8 cellular contexts compared by ENCODE assay signal in the genomic region with DNA sequence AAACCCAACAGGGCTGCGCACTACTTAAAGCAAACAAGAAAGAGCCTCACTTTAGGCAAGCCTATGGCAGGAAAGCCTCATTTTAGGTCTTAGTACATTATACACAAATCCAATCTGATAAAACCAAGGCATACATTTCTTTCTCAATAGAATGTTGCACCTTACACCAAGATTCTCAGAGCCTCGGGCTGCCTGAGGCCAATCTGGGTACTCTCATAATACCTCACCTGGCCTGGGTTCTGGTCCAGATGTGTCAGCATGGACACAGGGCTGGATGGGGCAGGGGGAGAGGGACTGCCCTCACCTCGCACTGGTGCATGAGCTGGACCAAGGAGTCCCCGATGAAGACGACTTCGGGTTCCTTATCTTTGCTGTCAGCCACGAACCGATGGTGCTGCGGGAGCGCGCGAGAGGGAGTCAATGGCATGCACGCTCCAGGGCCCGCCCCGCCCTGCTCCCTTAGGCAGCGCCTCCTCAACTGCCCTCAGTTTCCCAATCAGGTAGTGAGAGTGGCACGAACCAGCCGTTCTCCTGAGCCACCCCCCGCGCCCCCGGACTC. TPM values are rescaled to one million over a fixed set of nuclear protein-coding genes. Genes with fewer than 3 reads are reported as not detected.
DNase-seq lines count a peak whose midpoint lies in the region; ATAC-seq and TF ChIP-seq lines count a peak whose summit lies in the region.

A gene with protein sequence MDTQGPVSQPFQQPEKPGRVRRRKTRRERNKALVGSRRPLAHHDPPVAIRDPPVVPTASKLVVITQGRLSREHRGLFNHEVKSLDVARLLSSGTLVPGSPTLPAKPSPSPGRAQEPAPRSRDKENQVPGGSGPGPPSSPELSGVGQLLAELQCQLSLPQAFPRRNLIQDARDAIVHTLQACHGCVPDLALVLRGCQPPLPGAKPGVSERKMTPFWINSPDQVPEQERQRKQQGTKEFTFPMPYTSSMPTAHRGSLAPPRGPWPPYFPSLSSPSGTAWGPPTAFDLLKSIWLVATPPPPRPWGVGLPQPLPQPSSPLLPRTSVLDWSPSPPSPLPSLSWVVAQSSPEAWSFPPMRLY (plus strand): TSS at position 487 of the 559 bp plus-strand sequence. CDS start 7,453 bp downstream, outside the sequence.

- TF ChIP-seq CTCF in HEK293 (tag by site-specific recombination; IDR thresholded peaks at IDR 0.05) (no peak), VCaP (conservative IDR thresholded peaks at IDR 0.05) (no peak), foreskin keratinocyte (conservative IDR thresholded peaks at IDR 0.05) (no peak), psoas muscle (IDR thresholded peaks at IDR 0.05) (no peak)

- H3K4me1 ChIP-seq in HEK293 (ENCODE audit: control insufficient read depth, insufficient read depth, low read length): peaks cover 13% of the 10 kb centered on the region
- peaks cover 2% of the 10 kb centered on the region for H3K4me1 ChIP-seq in foreskin keratinocyte
- peaks cover 16% of the 10 kb centered on the region for H3K4me1 ChIP-seq in psoas muscle

- POLR2A ChIA-PET in HEK293 (lab: Yijun Ruan, JAX): interaction anchor here (0.5 to 2.9 kb wide), 16 partner anchors 8 to 165 kb away, joined by 3 to 26 read pairs (median 4); a partner anchor contains a TSS

- H3K27ac ChIP-seq in HEK293 (ENCODE audit: extremely low read depth, low read depth, low read length) (peak within 1 kb of the TSS; percentile 75; the same call in 1 of the 2 replicates), VCaP (peak within 1 kb of the TSS; percentile 85), foreskin keratinocyte (no peak within 1 kb of the TSS), psoas muscle (peak within 1 kb of the TSS; percentile 18)

- intact Hi-C loops in psoas muscle (cut with DNase I): no loop called here

- no peaks in the 10 kb centered on the region for H3K9me3 ChIP-seq in HEK293 (ENCODE audit: control insufficient read depth, insufficient read depth, low read depth, low read length)
- no peaks in the 10 kb centered on the region for H3K9me3 ChIP-seq in psoas muscle

- CTCF ChIA-PET in HEK293 (lab: Yijun Ruan, JAX): interaction anchor here (0.7 to 1.5 kb wide), 6 partner anchors 10 to 761 kb away, joined by 3 to 6 read pairs (median 4); no protein-coding TSS in a partner anchor

- DNase-seq in DMS53 treated with DMSO at 0.1 percent for 48 hours (lab: John Stamatoyannopoulos, UW; ENCODE audit: unreplicated experiment): peak; percentile 47
- DNase-seq in foreskin keratinocyte: peak in 1 of 2 donors; percentile 18
- peak in 1 of 2 donors; percentile 53 for DNase-seq in psoas muscle
- DNase-seq in NCI-H1694 (lab: John Stamatoyannopoulos, UW): no peak
- DNase-seq in SHP77 treated with DMSO at 0.1 percent for 48 hours (lab: John Stamatoyannopoulos, UW): no peak

- H3K36me3 ChIP-seq in HEK293 (ENCODE audit: control insufficient read depth in 2 of 2, insufficient read depth in 1 of 2, low read length in 2 of 2): peaks cover 12 to 13% of the 10 kb centered on the region in 2 experiments; a peak in 2 of 3 replicates
- no peaks in the 10 kb centered on the region for H3K36me3 ChIP-seq in psoas muscle (ENCODE audit: insufficient read depth in 1 of 2, low read depth in 1 of 2)

- H3K4me3 ChIP-seq in HEK293 (ENCODE audit: low read depth, low read length) (peak within 1 kb of the TSS; percentile 57), psoas muscle (peak within 1 kb of the TSS; percentile 77)

- 12 to 13% (median 12%) methylated on average over 21 of the region's 21 CpGs for WGBS in psoas muscle, 3 donors

- ATAC-seq in foreskin keratinocyte (peak; percentile 13), psoas muscle (peak in 3 of 4 donors; percentile 11 to 19 (median 19)), GM18861 (IDR thresholded peaks at IDR 0.05; ENCODE audit: unreplicated experiment) (no peak)

- no peaks in the 10 kb centered on the region for H3K27me3 ChIP-seq in foreskin keratinocyte
- no peaks in the 10 kb centered on the region for H3K27me3 ChIP-seq in psoas muscle (ENCODE audit: insufficient read depth in 3 of 3, low read length in 2 of 3)

TF ChIP-seq in HEK293, 187 proteins besides CTCF, POLR2A, EP300 and RAD21:
- TF ChIP-seq ZNF473 (tag by site-specific recombination; IDR thresholded peaks at IDR 0.05) (no peak), ZSCAN23 (tag by site-specific recombination; IDR thresholded peaks at IDR 0.05) (no peak)

RNA-seq across cellular contexts. Expression of the gene that starts here (rescaled TPM):
- total RNA-seq in foreskin keratinocyte: 1.4 and 1.5 TPM in 2 replicates
- polyA plus RNA-seq in foreskin keratinocyte: 2.3 TPM in 2 replicates
- under 1 TPM in 2 of 4 donors, not detected in 2; 0.19 to 0.51 TPM for total RNA-seq in psoas muscle
- polyA plus RNA-seq in psoas muscle: under 1 TPM; 0.17 to 0.73 (median 0.60) TPM

Comparison
In these comparisons a context has a peak if more than half of its experiments do, and no peak if none do; other contexts are left out.
1. Peak in ATAC-seq, H3K4me3 ChIP-seq and H3K27ac ChIP-seq in psoas muscle; RNA of the gene not detected or under 1 TPM.